Comparison of ENCODE assay signal across 26 cellular contexts in the genomic region with DNA sequence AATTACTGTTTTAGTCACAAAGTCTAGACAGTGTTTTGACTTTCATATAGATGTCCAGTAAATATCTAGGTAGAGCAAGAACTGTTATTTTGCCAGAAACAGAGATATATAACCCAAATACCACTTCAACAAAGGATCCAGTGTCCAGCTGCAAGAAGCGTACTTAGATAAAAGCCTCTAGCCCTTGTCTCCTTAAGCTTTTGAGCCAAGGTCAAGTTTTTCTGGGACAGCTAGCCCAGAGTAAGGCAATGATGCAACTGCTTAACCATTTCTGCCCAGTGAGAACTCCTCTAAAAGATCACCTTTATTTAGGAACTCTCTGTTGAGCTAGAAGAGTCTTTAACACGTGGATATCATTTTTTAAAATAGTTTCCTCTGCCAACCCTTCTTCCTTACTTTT.
"Had no signal": no experiment of that assay in that cellular context is flagged by ENCODE, and none has a peak within 500 bp of the region (broad histone marks: within the 10 kb centered on the region; RNA-seq: fewer than 3 reads in every experiment).

No MANE protein-coding gene starts in this region.

- H3K4me3 ChIP-seq: pancreas, prostate gland, right lobe of liver, sigmoid colon, stomach, tibial artery, transverse colon, upper lobe of right lung, uterus had no signal

- H3K4me1 ChIP-seq: pancreas, prostate gland, right lobe of liver, sigmoid colon, stomach, tibial artery, transverse colon, upper lobe of right lung, uterus had no signal

- H3K9me3 Mint-ChIP-seq: nephron progenitor cell, neural crest cell, type B pancreatic cell had no signal

- H3K4me1 Mint-ChIP-seq: naive thymus-derived CD8-positive, alpha-beta T cell; nephron progenitor cell; stimulated activated effector memory CD8-positive, alpha-beta T cell treated with anti-CD3 and anti-CD28 coated beads, Interleukin-12 subunit alpha, Interleukin-12 subunit beta, amount 100 ng/mL, for 72 hours; stimulated activated naive B cell treated with anti-CD40 and anti-IgM and Interleukin-4, amounts not matched to agents 10 μg/mL and 1 μg/mL and 100 μg/mL, for 72 hours had no signal

- H3K9me3 ChIP-seq: neutrophil, prostate gland, right lobe of liver, sigmoid colon, stomach, tibial artery, transverse colon, upper lobe of right lung, uterus had no signal

- H3K27ac ChIP-seq: neutrophil, pancreas, prostate gland, right lobe of liver, sigmoid colon, stomach, tibial artery, transverse colon, upper lobe of right lung, uterus had no signal

- H3K36me3 Mint-ChIP-seq: naive thymus-derived CD8-positive, alpha-beta T cell; natural killer cell treated with Interleukin-12 subunit alpha and Interleukin-12 subunit beta and Interleukin-15 and Interleukin-18, amount 100 ng/mL, for 72 hours; stimulated activated effector memory CD8-positive, alpha-beta T cell treated with anti-CD3 and anti-CD28 coated beads, Interleukin-12 subunit alpha, Interleukin-12 subunit beta, amount 100 ng/mL, for 72 hours; stimulated activated naive B cell treated with anti-CD40 and anti-IgM and Interleukin-4, amounts not matched to agents 10 μg/mL and 1 μg/mL and 100 μg/mL, for 72 hours; type B pancreatic cell had no signal

- H3K27me3 ChIP-seq: neutrophil, pancreas, right lobe of liver, sigmoid colon, stomach, tibial artery, transverse colon, upper lobe of right lung, uterus had no signal

- ATAC-seq: naive thymus-derived CD8-positive, alpha-beta T cell; natural killer cell treated with Interleukin-12 subunit alpha and Interleukin-12 subunit beta and Interleukin-15 and Interleukin-18, amount 100 ng/mL, for 72 hours; pancreas; right lobe of liver; stimulated activated effector memory CD8-positive, alpha-beta T cell treated with anti-CD3 and anti-CD28 coated beads, Interleukin-12 subunit alpha, Interleukin-12 subunit beta, amount 100 ng/mL, for 72 hours; stimulated activated naive B cell treated with anti-CD40 and anti-IgM and Interleukin-4, amounts not matched to agents 10 μg/mL and 1 μg/mL and 100 μg/mL, for 72 hours; upper lobe of right lung had no signal

- FAIRE-seq: pancreas, small intestine had no signal

- H3K4me3 Mint-ChIP-seq: naive thymus-derived CD8-positive, alpha-beta T cell; natural killer cell treated with Interleukin-12 subunit alpha and Interleukin-12 subunit beta and Interleukin-15 and Interleukin-18, amount 100 ng/mL, for 72 hours; nephron progenitor cell; neural crest cell; stimulated activated effector memory CD8-positive, alpha-beta T cell treated with anti-CD3 and anti-CD28 coated beads, Interleukin-12 subunit alpha, Interleukin-12 subunit beta, amount 100 ng/mL, for 72 hours; stimulated activated naive B cell treated with anti-CD40 and anti-IgM and Interleukin-4, amounts not matched to agents 10 μg/mL and 1 μg/mL and 100 μg/mL, for 72 hours; stimulated activated naive CD8-positive, alpha-beta T cell treated with anti-CD3 and anti-CD28 coated beads, Interleukin-15, Interleukin-2, amounts not matched to agents 100 ng/mL and 50 ng/mL, for 24 hours; type B pancreatic cell had no signal

- H3K27me3 Mint-ChIP-seq: naive thymus-derived CD8-positive, alpha-beta T cell; natural killer cell treated with Interleukin-12 subunit alpha and Interleukin-12 subunit beta and Interleukin-15 and Interleukin-18, amount 100 ng/mL, for 72 hours; stimulated activated naive B cell treated with anti-CD40 and anti-IgM and Interleukin-4, amounts not matched to agents 10 μg/mL and 1 μg/mL and 100 μg/mL, for 72 hours; stimulated activated naive CD8-positive, alpha-beta T cell treated with anti-CD3 and anti-CD28 coated beads, Interleukin-15, Interleukin-2, amounts not matched to agents 100 ng/mL and 50 ng/mL, for 24 hours; type B pancreatic cell had no signal

- DNase-seq: naive thymus-derived CD8-positive, alpha-beta T cell; nephron progenitor cell; nucleus accumbens; pancreas; retina; right lobe of liver; sigmoid colon; small intestine; stimulated activated CD4-positive, alpha-beta T cell treated with anti-CD3 and anti-CD28 coated beads, Interleukin-15, amount 100 ng/mL, for 24 hours; stimulated activated CD4-positive, alpha-beta T cell treated with anti-CD3 and anti-CD28 coated beads, Interleukin-2, amount 100 ng/mL, for 24 hours; stimulated activated CD4-positive, alpha-beta T cell treated with anti-CD3 and anti-CD28 coated beads, Interleukin-2, amount 100 ng/mL, for 48 hours; stimulated activated CD4-positive, alpha-beta T cell treated with anti-CD3 and anti-CD28 coated beads, Interleukin-4, amount 100 ng/mL, for 24 hours; stimulated activated naive B cell treated with anti-CD40 and anti-IgM and Interleukin-4, amounts not matched to agents 10 μg/mL and 1 μg/mL and 100 μg/mL, for 72 hours; stimulated activated naive CD4-positive, alpha-beta T cell treated with Interleukin-2 at 50 U/mL for 16 hours; stomach; tibial artery; transverse colon; upper lobe of right lung; uterus had no signal

- H3K36me3 ChIP-seq: neutrophil, pancreas, prostate gland, right lobe of liver, sigmoid colon, stomach, tibial artery, transverse colon, upper lobe of right lung, uterus had no signal

- H3K27ac Mint-ChIP-seq: naive thymus-derived CD8-positive, alpha-beta T cell; natural killer cell treated with Interleukin-12 subunit alpha and Interleukin-12 subunit beta and Interleukin-15 and Interleukin-18, amount 100 ng/mL, for 72 hours; nephron progenitor cell; stimulated activated effector memory CD8-positive, alpha-beta T cell treated with anti-CD3 and anti-CD28 coated beads, Interleukin-12 subunit alpha, Interleukin-12 subunit beta, amount 100 ng/mL, for 72 hours; stimulated activated naive B cell treated with anti-CD40 and anti-IgM and Interleukin-4, amounts not matched to agents 10 μg/mL and 1 μg/mL and 100 μg/mL, for 72 hours; stimulated activated naive CD8-positive, alpha-beta T cell treated with anti-CD3 and anti-CD28 coated beads, Interleukin-15, Interleukin-2, amounts not matched to agents 100 ng/mL and 50 ng/mL, for 24 hours; type B pancreatic cell had no signal
